ENCODE assay signal across 8 cellular contexts in the genomic region with DNA sequence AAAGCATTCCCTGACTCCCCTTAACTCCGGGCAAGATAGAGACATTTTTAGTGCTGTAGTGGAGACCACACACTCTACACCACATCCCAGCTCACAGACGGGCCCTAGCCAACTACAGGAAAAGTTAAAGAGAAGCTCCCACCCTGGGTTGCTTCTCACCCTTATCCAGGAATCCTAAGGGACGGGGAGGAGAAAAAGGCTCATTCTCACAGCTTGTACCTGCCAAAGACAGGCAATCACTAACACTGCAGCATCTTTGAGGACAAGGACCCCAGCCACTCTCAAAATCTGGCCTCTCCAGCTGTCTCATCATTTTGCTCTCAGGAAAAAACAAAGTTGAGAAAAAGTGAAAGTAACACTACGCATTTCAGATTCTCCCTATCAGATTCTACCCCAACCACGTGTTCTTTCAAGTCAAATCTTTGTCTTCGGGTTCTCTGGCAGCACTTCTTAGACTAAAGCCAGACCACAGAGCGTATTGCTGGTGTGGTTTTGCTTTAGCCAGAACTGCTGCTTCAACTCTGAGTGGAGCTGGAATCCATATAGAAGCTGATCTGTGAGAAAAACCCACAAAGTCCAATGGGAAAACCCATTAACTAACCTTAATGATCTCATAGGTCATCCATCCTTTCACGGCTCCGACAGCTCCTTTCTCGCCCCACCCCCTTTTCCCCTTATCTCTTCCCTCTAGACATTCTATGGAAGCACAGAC.
DNase-seq lines count a peak whose midpoint lies in the region; TF ChIP-seq lines count a peak whose summit lies in the region.

No MANE protein-coding gene starts in this region.

- peaks cover 8 to 18% of the 10 kb centered on the region in 2 experiments for H3K4me1 ChIP-seq in neutrophil (ENCODE audit: control insufficient read depth in 1 of 2, insufficient read depth in 1 of 2, low read depth in 1 of 2, low read length in 1 of 2)

- H3K9me3 ChIP-seq in SK-N-MC (ENCODE audit: low read depth, low read length) (no peaks in the 10 kb centered on the region), neutrophil (no peaks in the 10 kb centered on the region)

- H3K9ac ChIP-seq in SK-N-MC (ENCODE audit: insufficient read length) = no peak overlapping the region

- no peak for TF ChIP-seq CTCF in GM06990 (IDR thresholded peaks at IDR 0.05; ENCODE audit: insufficient read depth, low read length, poor library complexity, severe bottlenecking)
- no peak for TF ChIP-seq CTCF in neutrophil (IDR thresholded peaks at IDR 0.05)

- H3K36me3 ChIP-seq in GM06990 (ENCODE audit: control insufficient read depth, insufficient read depth, low read length) (no peaks in the 10 kb centered on the region), SK-N-MC (ENCODE audit: insufficient read depth, low read length) (peaks cover 3% of the 10 kb centered on the region; the same call in 1 of the 2 replicates), neutrophil (no peaks in the 10 kb centered on the region)

- H3K27ac ChIP-seq in SK-N-MC (peak overlapping the region; percentile 98), neutrophil (no peak overlapping the region)

- H3K4me3 ChIP-seq in GM06990 (replicated peaks; ENCODE audit: low read depth, low read length) = no peak overlapping the region
- peak overlapping the region; percentile 72 for H3K4me3 ChIP-seq in SK-N-MC
- H3K4me3 ChIP-seq in neutrophil (ENCODE audit: low read depth in 1 of 2, low read length in 1 of 2) = peak overlapping the region; percentile 19 to 35

- DNase-seq in GM06990 (ENCODE audit: extremely low read depth, insufficient read length) (peak; percentile 16), HEK293T (ENCODE audit: extremely low spot score) (no peak), SK-N-MC (ENCODE audit: low read depth, low spot score) (no peak), dermis blood vessel endothelial cell (peak; percentile 48), SIG-M5 treated with dmso at 0.1 percent for 504 hours (lab: John Stamatoyannopoulos, UW; ENCODE audit: unreplicated experiment) (no peak), NCI-H1694 treated with DMSO at 0.1 percent for 48 hours (lab: John Stamatoyannopoulos, UW) (no peak), ecto neural progenitor cell (ENCODE audit: low spot score) (no peak)

- H3K27me3 ChIP-seq in GM06990 (replicated peaks; ENCODE audit: control insufficient read depth, insufficient read depth, low read length) (no peaks in the 10 kb centered on the region), neutrophil (no peaks in the 10 kb centered on the region)

- CTCF ChIA-PET in HEK293T (lab: Yijun Ruan, JAX) = interaction anchor here (0.6 kb wide), 2 partner anchors 289 to 418 kb away, joined by 3 to 4 read pairs; no protein-coding TSS in a partner anchor

- POLR2A ChIA-PET in HEK293T (lab: Yijun Ruan, JAX) = interaction anchor here (1.6 kb wide), 2 partner anchors 36 to 37 kb away, joined by 6 to 8 read pairs; no protein-coding TSS in a partner anchor

TF ChIP-seq in HEK293T, 16 proteins besides CTCF, POLR2A, EP300 and RAD21:
- no peak for TF ChIP-seq SUZ12 (IDR thresholded peaks at IDR 0.05)
- TF ChIP-seq, protein P1, sequence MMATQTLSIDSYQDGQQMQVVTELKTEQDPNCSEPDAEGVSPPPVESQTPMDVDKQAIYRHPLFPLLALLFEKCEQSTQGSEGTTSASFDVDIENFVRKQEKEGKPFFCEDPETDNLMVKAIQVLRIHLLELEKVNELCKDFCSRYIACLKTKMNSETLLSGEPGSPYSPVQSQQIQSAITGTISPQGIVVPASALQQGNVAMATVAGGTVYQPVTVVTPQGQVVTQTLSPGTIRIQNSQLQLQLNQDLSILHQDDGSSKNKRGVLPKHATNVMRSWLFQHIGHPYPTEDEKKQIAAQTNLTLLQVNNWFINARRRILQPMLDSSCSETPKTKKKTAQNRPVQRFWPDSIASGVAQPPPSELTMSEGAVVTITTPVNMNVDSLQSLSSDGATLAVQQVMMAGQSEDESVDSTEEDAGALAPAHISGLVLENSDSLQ (IDR thresholded peaks at IDR 0.05) = peak; percentile 54

Comparison
In these comparisons a context has a peak if more than half of its experiments do, and no peak if none do; other contexts are left out.
1. DNase-seq: peak in GM06990 (single experiment) and dermis blood vessel endothelial cell (single experiment); none in HEK293T (single experiment), SK-N-MC (single experiment), SIG-M5 treated with dmso at 0.1 percent for 504 hours (single experiment), NCI-H1694 treated with DMSO at 0.1 percent for 48 hours (single experiment) and ecto neural progenitor cell (single experiment).